In the genomic region with DNA sequence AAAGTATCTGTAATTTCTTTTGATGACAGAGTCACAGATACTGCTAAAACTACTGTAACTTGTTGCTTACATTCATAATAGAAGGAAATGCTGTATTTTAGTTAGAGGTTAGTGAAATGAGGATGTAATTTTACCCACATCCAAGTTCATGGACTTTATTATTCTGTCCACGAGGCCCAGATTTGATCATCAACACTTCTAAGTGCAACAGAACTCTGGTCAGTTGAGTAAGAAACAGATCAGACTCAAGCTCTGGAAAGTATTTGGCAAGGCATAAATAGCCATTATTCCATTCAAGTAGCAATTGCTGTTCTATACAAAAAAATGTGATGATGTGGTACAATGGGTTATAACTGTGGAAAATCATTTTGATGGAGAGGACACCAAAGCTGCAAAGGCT, we compare ENCODE assay signal across 19 cellular contexts. TPM values are rescaled to one million over a fixed set of nuclear protein-coding genes. Genes with fewer than 3 reads are reported as not detected.
DNase-seq lines count a peak whose midpoint lies in the region; ATAC-seq and TF ChIP-seq lines count a peak whose summit lies in the region.
"Had no signal": no experiment of that assay in that cellular context is flagged by ENCODE, and none has a peak within 500 bp of the region (broad histone marks: within the 10 kb centered on the region; RNA-seq: fewer than 3 reads in every experiment).

No MANE protein-coding gene starts in this region.

- H3K9me3 ChIP-seq in liver (ENCODE audit: control insufficient read depth in 4 of 4, low read length in 3 of 4) = no peaks in the 10 kb centered on the region
- no peaks in the 10 kb centered on the region for H3K9me3 ChIP-seq in CD8-positive, alpha-beta T cell (ENCODE audit: low read length)
- no peaks in the 10 kb centered on the region for H3K9me3 ChIP-seq in prostate gland
- H3K9me3 ChIP-seq: BE2C, BLaER1, Caco-2 had no signal

- H3K4me3 Mint-ChIP-seq in CD8-positive, alpha-beta T cell = no peak overlapping the region
- no peak overlapping the region for H3K4me3 Mint-ChIP-seq in natural killer cell
- H3K4me3 Mint-ChIP-seq: CD14-positive monocyte; CD4-positive, alpha-beta memory T cell; CD4-positive, CD25-positive, alpha-beta regulatory T cell had no signal

- no peaks in the 10 kb centered on the region for H3K27me3 Mint-ChIP-seq in CD8-positive, alpha-beta T cell (ENCODE audit: low read depth)
- no peaks in the 10 kb centered on the region for H3K27me3 Mint-ChIP-seq in natural killer cell (ENCODE audit: low read depth in 2 of 2)
- H3K27me3 Mint-ChIP-seq: CD4-positive, alpha-beta memory T cell; CD4-positive, CD25-positive, alpha-beta regulatory T cell had no signal

- H3K27me3 ChIP-seq in liver (ENCODE audit: control insufficient read depth in 4 of 4, insufficient read depth in 4 of 4, low read length in 3 of 4) (no peaks in the 10 kb centered on the region), prostate gland (replicated peaks; ENCODE audit: insufficient read depth) (no peaks in the 10 kb centered on the region)
- H3K27me3 ChIP-seq in CD8-positive, alpha-beta T cell (ENCODE audit: insufficient read depth, low read length) = no peaks in the 10 kb centered on the region
- H3K27me3 ChIP-seq: BE2C, BLaER1 had no signal

- H3K4me1 ChIP-seq in liver (ENCODE audit: control insufficient read depth in 4 of 4, insufficient read depth in 4 of 4, low read length in 3 of 4) (peaks cover 8 to 45% (median 21%) of the 10 kb centered on the region in 4 donors), prostate gland (replicated peaks) (no peaks in the 10 kb centered on the region)
- no peaks in the 10 kb centered on the region for H3K4me1 ChIP-seq in CD8-positive, alpha-beta T cell (ENCODE audit: insufficient read depth, low read length)
- H3K4me1 ChIP-seq: BE2C, BLaER1, Caco-2 had no signal

- H3K4me3 ChIP-seq in liver (ENCODE audit: low read depth in 1 of 3, low read length in 3 of 3) (no peak overlapping the region), prostate gland (no peak overlapping the region)
- H3K4me3 ChIP-seq in CD8-positive, alpha-beta T cell (ENCODE audit: low read depth, low read length) = no peak overlapping the region
- H3K4me3 ChIP-seq: BLaER1 had no signal

- DNase-seq in left lobe of liver (ENCODE audit: low spot score) = no peak
- peak; percentile 37 for DNase-seq in renal cortical epithelial cell (ENCODE audit: low read depth)
- no peak for DNase-seq in SKM-1 (lab: John Stamatoyannopoulos, UW; ENCODE audit: unreplicated experiment)
- no peak for DNase-seq in CD8-positive, alpha-beta T cell
- DNase-seq in prostate gland (ENCODE audit: low spot score) = no peak
- no peak for DNase-seq in natural killer cell
- DNase-seq: 8988T; ACHN; BE2C; C1 segment of cervical spinal cord; Caco-2; Calu3; CD4-positive, alpha-beta memory T cell; CD4-positive, CD25-positive, alpha-beta regulatory T cell; DMS79 treated with DMSO at 0.1 percent for 48 hours; GF-D8 had no signal

- CTCF ChIA-PET in CD8-positive, alpha-beta T cell (lab: Charles Lee) = no interaction called here

- no peak for TF ChIP-seq RAD21 in liver (IDR thresholded peaks at IDR 0.05)

- WGBS in liver = 31% methylated on average over 1 of the region's 1 CpG
- WGBS in prostate gland = 81% methylated on average over 1 of the region's 1 CpG

- ATAC-seq in left lobe of liver (peak; percentile 15), natural killer cell (no peak)
- ATAC-seq in CD8-positive, alpha-beta T cell = no peak

- no peak overlapping the region for H3K9ac ChIP-seq in liver (ENCODE audit: low read depth in 1 of 2, low read length in 2 of 2)
- H3K9ac ChIP-seq: BLaER1 had no signal

- H3K27ac ChIP-seq in liver (ENCODE audit: low read depth in 1 of 2, low read length in 2 of 2) = peak overlapping the region; percentile 21 to 57
- no peak overlapping the region for H3K27ac ChIP-seq in CD8-positive, alpha-beta T cell (ENCODE audit: low read depth, low read length)
- no peak overlapping the region for H3K27ac ChIP-seq in prostate gland
- H3K27ac ChIP-seq: BLaER1 had no signal

- H3K27ac Mint-ChIP-seq in CD8-positive, alpha-beta T cell = no peak overlapping the region
- H3K27ac Mint-ChIP-seq in natural killer cell = no peak overlapping the region
- H3K27ac Mint-ChIP-seq: CD14-positive monocyte; CD4-positive, CD25-positive, alpha-beta regulatory T cell had no signal

- TF ChIP-seq CTCF in liver (IDR thresholded peaks at IDR 0.05; ENCODE audit: low read depth, low read length, missing input control) (no peak), prostate gland (IDR thresholded peaks at IDR 0.05) (no peak), natural killer cell (IDR thresholded peaks at IDR 0.05) (no peak)
- TF ChIP-seq CTCF in CD8-positive, alpha-beta T cell (IDR thresholded peaks at IDR 0.05) = no peak

- POLR2A ChIA-PET in CD8-positive, alpha-beta T cell (lab: Charles Lee) = no interaction called here

- no peak for TF ChIP-seq POLR2A in prostate gland (IDR thresholded peaks at IDR 0.05)

- no peaks in the 10 kb centered on the region for H3K9me3 Mint-ChIP-seq in CD8-positive, alpha-beta T cell
- H3K9me3 Mint-ChIP-seq in natural killer cell = no peaks in the 10 kb centered on the region
- H3K9me3 Mint-ChIP-seq: CD14-positive monocyte; CD4-positive, alpha-beta memory T cell had no signal

- H3K4me1 Mint-ChIP-seq in CD8-positive, alpha-beta T cell (ENCODE audit: low read depth) = no peaks in the 10 kb centered on the region
- peaks cover 5 to 13% of the 10 kb centered on the region in 2 donors for H3K4me1 Mint-ChIP-seq in natural killer cell
- H3K4me1 Mint-ChIP-seq: CD14-positive monocyte had no signal

- H3K36me3 ChIP-seq in liver (ENCODE audit: control insufficient read depth in 4 of 4, insufficient read depth in 3 of 4, low read depth in 1 of 4, low read length in 3 of 4) (peaks cover 0 to 5% (median 0%) of the 10 kb centered on the region in 4 donors), prostate gland (peaks cover 0 to 3% of the 10 kb centered on the region in 2 donors)
- peaks cover 6% of the 10 kb centered on the region for H3K36me3 ChIP-seq in CD8-positive, alpha-beta T cell (ENCODE audit: insufficient read depth, low read length)

- peaks cover 34% of the 10 kb centered on the region for H3K36me3 Mint-ChIP-seq in CD8-positive, alpha-beta T cell
- no peaks in the 10 kb centered on the region for H3K36me3 Mint-ChIP-seq in natural killer cell

- intact Hi-C loops in CD8-positive, alpha-beta T cell (cut with DNase I, micrococcal nuclease) = no loop called here
- intact Hi-C loops in prostate gland (cut with DNase I) (no loop called here), natural killer cell (cut with micrococcal nuclease) (no loop called here)

TF ChIP-seq in liver, 16 proteins besides CTCF, POLR2A, EP300 and RAD21 (continues in another document):
- TF ChIP-seq, protein P1, sequence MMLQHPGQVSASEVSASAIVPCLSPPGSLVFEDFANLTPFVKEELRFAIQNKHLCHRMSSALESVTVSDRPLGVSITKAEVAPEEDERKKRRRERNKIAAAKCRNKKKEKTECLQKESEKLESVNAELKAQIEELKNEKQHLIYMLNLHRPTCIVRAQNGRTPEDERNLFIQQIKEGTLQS (IDR thresholded peaks at IDR 0.05) = no peak
- TF ChIP-seq RXRA (IDR thresholded peaks at IDR 0.05) = peak in 1 of 2 donors; percentile 68
- TF ChIP-seq JUND (IDR thresholded peaks at IDR 0.05) = peak in 1 of 2 donors; percentile 18
- TF ChIP-seq, protein P2, sequence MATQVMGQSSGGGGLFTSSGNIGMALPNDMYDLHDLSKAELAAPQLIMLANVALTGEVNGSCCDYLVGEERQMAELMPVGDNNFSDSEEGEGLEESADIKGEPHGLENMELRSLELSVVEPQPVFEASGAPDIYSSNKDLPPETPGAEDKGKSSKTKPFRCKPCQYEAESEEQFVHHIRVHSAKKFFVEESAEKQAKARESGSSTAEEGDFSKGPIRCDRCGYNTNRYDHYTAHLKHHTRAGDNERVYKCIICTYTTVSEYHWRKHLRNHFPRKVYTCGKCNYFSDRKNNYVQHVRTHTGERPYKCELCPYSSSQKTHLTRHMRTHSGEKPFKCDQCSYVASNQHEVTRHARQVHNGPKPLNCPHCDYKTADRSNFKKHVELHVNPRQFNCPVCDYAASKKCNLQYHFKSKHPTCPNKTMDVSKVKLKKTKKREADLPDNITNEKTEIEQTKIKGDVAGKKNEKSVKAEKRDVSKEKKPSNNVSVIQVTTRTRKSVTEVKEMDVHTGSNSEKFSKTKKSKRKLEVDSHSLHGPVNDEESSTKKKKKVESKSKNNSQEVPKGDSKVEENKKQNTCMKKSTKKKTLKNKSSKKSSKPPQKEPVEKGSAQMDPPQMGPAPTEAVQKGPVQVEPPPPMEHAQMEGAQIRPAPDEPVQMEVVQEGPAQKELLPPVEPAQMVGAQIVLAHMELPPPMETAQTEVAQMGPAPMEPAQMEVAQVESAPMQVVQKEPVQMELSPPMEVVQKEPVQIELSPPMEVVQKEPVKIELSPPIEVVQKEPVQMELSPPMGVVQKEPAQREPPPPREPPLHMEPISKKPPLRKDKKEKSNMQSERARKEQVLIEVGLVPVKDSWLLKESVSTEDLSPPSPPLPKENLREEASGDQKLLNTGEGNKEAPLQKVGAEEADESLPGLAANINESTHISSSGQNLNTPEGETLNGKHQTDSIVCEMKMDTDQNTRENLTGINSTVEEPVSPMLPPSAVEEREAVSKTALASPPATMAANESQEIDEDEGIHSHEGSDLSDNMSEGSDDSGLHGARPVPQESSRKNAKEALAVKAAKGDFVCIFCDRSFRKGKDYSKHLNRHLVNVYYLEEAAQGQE (IDR thresholded peaks at IDR 0.05) = no peak
- peak in 1 of 2 donors; percentile 20 for TF ChIP-seq EGR1 (IDR thresholded peaks at IDR 0.05; ENCODE audit: low read depth in 2 of 2)
- TF ChIP-seq, protein P3, sequence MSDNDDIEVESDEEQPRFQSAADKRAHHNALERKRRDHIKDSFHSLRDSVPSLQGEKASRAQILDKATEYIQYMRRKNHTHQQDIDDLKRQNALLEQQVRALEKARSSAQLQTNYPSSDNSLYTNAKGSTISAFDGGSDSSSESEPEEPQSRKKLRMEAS (IDR thresholded peaks at IDR 0.05) = no peak
- TF ChIP-seq TAF1 (conservative IDR thresholded peaks at IDR 0.05) = no peak
- TF ChIP-seq YY1 (IDR thresholded peaks at IDR 0.05) = no peak

RNA-seq across cellular contexts. Expression of a gene that starts 22.3 kb away (rescaled TPM):
- total RNA-seq in left lobe of liver (328 TPM), liver (100 to 1,000 TPM in 1 of 2 donors, 10 to 100 TPM in 1; 97.9 to 164 TPM), renal cortical epithelial cell (4.2 and 11.0 TPM in 2 replicates), prostate gland (10 to 100 TPM; 17.2 to 38.6 TPM), natural killer cell (10 to 100 TPM; 20.8 to 27.3 (median 22.4) TPM)
- polyA plus RNA-seq in liver = 100 to 1,000 TPM; 103 to 118 TPM
- total RNA-seq in CD8-positive, alpha-beta T cell = 10 to 100 TPM; 18.2 to 18.5 TPM

RNA-seq across cellular contexts. Expression of a gene that starts 22.5 kb away (rescaled TPM):
- total RNA-seq in left lobe of liver = 12.7 TPM
- total RNA-seq in liver = 1 to 10 TPM; 6.4 to 7.9 TPM
- 1 to 10 TPM; 5.0 to 9.4 TPM for polyA plus RNA-seq in liver
- 3.3 and 5.3 TPM in 2 replicates for total RNA-seq in renal cortical epithelial cell
- 10 to 100 TPM; 89.5 to 96.1 TPM for total RNA-seq in CD8-positive, alpha-beta T cell
- 10 to 100 TPM in 1 of 2 donors, 1 to 10 TPM in 1; 9.8 to 15.8 TPM for total RNA-seq in prostate gland
- total RNA-seq in natural killer cell = 10 to 100 TPM; 40.3 to 65.0 (median 51.8) TPM

RNA-seq across cellular contexts. Expression of a gene that starts 50.9 kb away (rescaled TPM):
- total RNA-seq in left lobe of liver (4.5 TPM), liver (1 to 10 TPM; 2.3 to 4.6 TPM), renal cortical epithelial cell (6.4 and 10.4 TPM in 2 replicates), prostate gland (1 to 10 TPM; 5.1 to 10.0 TPM), natural killer cell (10 to 100 TPM; 10.6 to 13.8 (median 13.7) TPM)
- 1 to 10 TPM; 2.4 to 5.1 TPM for polyA plus RNA-seq in liver
- 10 to 100 TPM; 20.5 to 20.9 TPM for total RNA-seq in CD8-positive, alpha-beta T cell

Comparison
In these comparisons a context has a peak if more than half of its experiments do, and no peak if none do; other contexts are left out.
1. H3K27ac ChIP-seq: peak in liver (2 of 2); none in CD8-positive, alpha-beta T cell (single experiment) and prostate gland (0 of 2).